Comparison of ENCODE assay signal across 8 cellular contexts in the genomic region with DNA sequence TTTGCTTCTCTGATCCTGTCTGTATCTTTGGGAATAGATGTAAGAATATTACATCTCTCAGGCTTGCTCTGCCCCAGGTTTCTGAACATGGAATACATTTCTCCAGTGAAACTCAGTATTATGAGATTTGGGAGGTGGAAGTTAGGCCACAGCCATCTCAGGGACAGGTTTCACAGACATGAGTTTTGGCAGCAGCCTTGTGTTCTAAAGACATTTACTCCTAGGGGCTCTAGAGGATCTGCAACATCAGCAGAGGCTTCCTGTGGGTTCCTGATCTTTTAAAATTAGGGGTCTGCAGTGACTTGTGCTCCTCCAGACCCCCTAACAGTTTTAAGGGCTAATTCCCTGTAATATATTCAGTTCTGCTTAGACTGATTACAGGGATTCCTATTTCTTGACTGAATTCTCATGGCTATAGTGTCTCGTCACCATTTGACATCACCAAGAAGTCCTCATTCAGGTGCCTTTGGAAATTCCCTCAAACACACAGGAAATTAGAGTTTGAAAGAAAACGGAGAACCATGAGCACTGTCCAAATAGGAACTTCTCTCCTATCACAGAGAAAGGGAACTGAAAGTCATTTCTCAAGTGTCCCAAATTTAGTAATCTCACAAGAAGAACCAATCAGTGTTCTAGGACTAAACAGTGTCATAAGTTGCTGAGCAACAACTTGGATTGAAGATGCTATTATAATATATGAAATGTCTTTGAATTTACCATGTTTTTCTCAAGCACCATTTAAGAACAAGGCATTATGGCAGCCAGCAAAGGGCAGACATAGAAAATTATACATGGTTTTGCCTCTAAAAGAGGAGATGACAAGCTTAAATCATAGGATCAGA. TPM values are rescaled to one million over a fixed set of nuclear protein-coding genes. Genes with fewer than 3 reads are reported as not detected.
DNase-seq lines count a peak whose midpoint lies in the region; ATAC-seq and TF ChIP-seq lines count a peak whose summit lies in the region.

No MANE protein-coding gene starts in this region.

- POLR2A ChIA-PET in OCI-LY7 (lab: Charles Lee): interaction anchor here (0.5 to 1.1 kb wide), 4 partner anchors 46 to 431 kb away, joined by 3 to 4 read pairs (median 3); no protein-coding TSS in a partner anchor

- H3K4me1 Mint-ChIP-seq in activated T-cell treated with anti-CD3 and anti-CD28 coated beads, Interleukin-2, amount 50 U/mL, for 24 hours (ENCODE audit: low read depth): peaks cover 13% of the 10 kb centered on the region
- peaks cover 22% of the 10 kb centered on the region for H3K4me1 Mint-ChIP-seq in T-helper 2 cell treated with Interferon-gamma antibody and Interleukin-4, amounts not matched to agents 5 μg/mL and 100 μg/mL, for 36 hours (ENCODE audit: low read depth)

- peak overlapping the region; percentile 88 for H3K27ac ChIP-seq in OCI-LY7 (ENCODE audit: low read depth, low read length, poor library complexity, severe bottlenecking)

- no peak for TF ChIP-seq CTCF in OCI-LY7 (conservative IDR thresholded peaks at IDR 0.05; ENCODE audit: low read length)

- peak overlapping the region; percentile 35 for H3K4me3 ChIP-seq in OCI-LY7 (ENCODE audit: low read depth, low read length, poor library complexity, severe bottlenecking)

- TSS peak; percentile 77 for BruUV-seq in OCI-LY7 (replicated peaks; lab: Mats Ljungman, UMichigan)

- no peak overlapping the region for H3K27ac Mint-ChIP-seq in activated T-cell treated with anti-CD3 and anti-CD28 coated beads, Interleukin-2, amount 50 U/mL, for 24 hours
- no peak overlapping the region for H3K27ac Mint-ChIP-seq in T-helper 2 cell treated with Interferon-gamma antibody and Interleukin-4, amounts not matched to agents 5 μg/mL and 100 μg/mL, for 36 hours

- CTCF ChIA-PET in OCI-LY7 (lab: Charles Lee; ENCODE audit: unreplicated experiment): no interaction called here

- peaks cover 52% of the 10 kb centered on the region for H3K4me1 ChIP-seq in OCI-LY7 (ENCODE audit: insufficient read depth, low read length, poor library complexity, severe bottlenecking)

- peak overlapping the region; percentile 85 for H2AFZ ChIP-seq in OCI-LY7 (ENCODE audit: low read length)

- H3K9me3 Mint-ChIP-seq in activated T-cell treated with anti-CD3 and anti-CD28 coated beads, Interleukin-2, amount 50 U/mL, for 24 hours: no peaks in the 10 kb centered on the region
- no peaks in the 10 kb centered on the region for H3K9me3 Mint-ChIP-seq in T-helper 2 cell treated with Interferon-gamma antibody and Interleukin-4, amounts not matched to agents 5 μg/mL and 100 μg/mL, for 36 hours

- peaks cover 32% of the 10 kb centered on the region for H3K79me2 ChIP-seq in OCI-LY7 (ENCODE audit: insufficient read depth, low read depth, low read length)

- peaks cover 20% of the 10 kb centered on the region for H3K36me3 ChIP-seq in OCI-LY7 (ENCODE audit: insufficient read depth, low read length)

- no peaks in the 10 kb centered on the region for H3K36me3 Mint-ChIP-seq in activated T-cell treated with anti-CD3 and anti-CD28 coated beads, Interleukin-2, amount 50 U/mL, for 24 hours (ENCODE audit: low read depth)
- peaks cover 2% of the 10 kb centered on the region for H3K36me3 Mint-ChIP-seq in T-helper 2 cell treated with Interferon-gamma antibody and Interleukin-4, amounts not matched to agents 5 μg/mL and 100 μg/mL, for 36 hours (ENCODE audit: low read depth)

- H4K20me1 ChIP-seq in OCI-LY7 (ENCODE audit: insufficient read depth, low read length): peaks cover 13% of the 10 kb centered on the region; the same call in 1 of the 2 replicates

- ATAC-seq in GM18511 (IDR thresholded peaks at IDR 0.05; ENCODE audit: unreplicated experiment) (peak; percentile 64), HG02759 (IDR thresholded peaks at IDR 0.05; ENCODE audit: unreplicated experiment) (peak; percentile 68), GM19023 (IDR thresholded peaks at IDR 0.05; ENCODE audit: unreplicated experiment) (no peak)

- H3K4me2 ChIP-seq in OCI-LY7 (ENCODE audit: low read length): peak overlapping the region; percentile 64

- DNase-seq in OCI-LY7 (ENCODE audit: low spot score) (peak; percentile 93), inferior parietal cortex (ENCODE audit: extremely low spot score) (peak; percentile 20)
- DNase-seq in activated T-cell treated with anti-CD3 and anti-CD28 coated beads, Interleukin-2, amount 50 U/mL, for 24 hours: no peak
- no peak for DNase-seq in T-helper 2 cell treated with Interferon-gamma antibody and Interleukin-4, amounts not matched to agents 5 μg/mL and 100 μg/mL, for 36 hours (ENCODE audit: low spot score)
- no peak for DNase-seq in effector CD4-positive, alpha-beta T cell

- H3K27me3 Mint-ChIP-seq in activated T-cell treated with anti-CD3 and anti-CD28 coated beads, Interleukin-2, amount 50 U/mL, for 24 hours: peaks cover 17% of the 10 kb centered on the region
- peaks cover 18% of the 10 kb centered on the region for H3K27me3 Mint-ChIP-seq in T-helper 2 cell treated with Interferon-gamma antibody and Interleukin-4, amounts not matched to agents 5 μg/mL and 100 μg/mL, for 36 hours (ENCODE audit: low read depth)

- no peak overlapping the region for H3K4me3 Mint-ChIP-seq in activated T-cell treated with anti-CD3 and anti-CD28 coated beads, Interleukin-2, amount 50 U/mL, for 24 hours
- no peak overlapping the region for H3K4me3 Mint-ChIP-seq in T-helper 2 cell treated with Interferon-gamma antibody and Interleukin-4, amounts not matched to agents 5 μg/mL and 100 μg/mL, for 36 hours

- intact Hi-C loops in OCI-LY7 (cut with micrococcal nuclease; ENCODE audit: unreplicated experiment): loop anchor here (5.0 kb wide), 1 partner anchor 185 kb away; no protein-coding TSS in a partner anchor

- H3K9me2 ChIP-seq in OCI-LY7 (ENCODE audit: insufficient read depth, low read length): no peaks in the 10 kb centered on the region

- H3K9me3 ChIP-seq in OCI-LY7 (ENCODE audit: low read length): no peaks in the 10 kb centered on the region

RNA-seq across cellular contexts. Expression of gene HLA-DRA, which starts 2.5 kb away (rescaled TPM):
- 1,088 and 1,231 TPM in 2 replicates for total RNA-seq in OCI-LY7 (2014; rRNA removed; shearing (Covaris generic))
- 552 and 585 TPM in 2 replicates for total RNA-seq in OCI-LY7 (2022)

RNA-seq across cellular contexts. Expression of gene BTNL2, which starts 30.2 kb away (rescaled TPM):
- total RNA-seq in OCI-LY7 (2014; rRNA removed; shearing (Covaris generic)): 2.9 and 3.1 TPM in 2 replicates
- total RNA-seq in OCI-LY7 (2022): 4.9 and 5.1 TPM in 2 replicates

Comparison
In these comparisons a context has a peak if more than half of its experiments do, and no peak if none do; other contexts are left out.
1. DNase-seq: peak in OCI-LY7 (single experiment) and inferior parietal cortex (single experiment); none in activated T-cell treated with anti-CD3 and anti-CD28 coated beads, Interleukin-2, amount 50 U/mL, for 24 hours (single experiment), T-helper 2 cell treated with Interferon-gamma antibody and Interleukin-4, amounts not matched to agents 5 μg/mL and 100 μg/mL, for 36 hours (single experiment) and effector CD4-positive, alpha-beta T cell (single experiment).